10 cellular contexts compared by ENCODE assay signal in the genomic region with DNA sequence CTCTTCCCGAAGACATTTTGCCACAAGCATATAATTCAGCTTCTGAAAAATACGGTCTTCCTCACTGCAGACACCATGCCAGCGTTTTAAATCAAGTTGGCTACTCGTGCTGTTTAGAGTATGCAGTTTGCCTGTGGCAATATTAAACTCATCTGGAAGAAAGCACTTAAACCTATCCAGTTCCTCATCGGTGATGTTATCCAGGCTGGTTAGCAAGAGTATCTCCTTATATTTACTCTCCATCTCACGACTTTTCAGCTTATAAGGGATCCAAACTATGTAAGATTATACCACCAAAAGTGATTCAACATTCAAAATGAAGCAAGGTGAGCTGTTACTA. TPM values are rescaled to one million over a fixed set of nuclear protein-coding genes. Genes with fewer than 3 reads are reported as not detected.
A peak's percentile ranks its signal among the peaks of the same experiment; 100 is the strongest.
DNase-seq lines count a peak whose midpoint lies in the region; ATAC-seq and TF ChIP-seq lines count a peak whose summit lies in the region.
"Had no signal": no experiment of that assay in that cellular context is flagged by ENCODE, and none has a peak within 500 bp of the region (broad histone marks: within the 10 kb centered on the region; RNA-seq: fewer than 3 reads in every experiment).

No MANE protein-coding gene starts in this region.

- H3K36me3 Mint-ChIP-seq in stimulated activated memory B cell treated with anti-CD40 and anti-IgM and Interleukin-4, amounts not matched to agents 10 μg/mL and 1 μg/mL and 100 μg/mL, for 72 hours = no peaks in the 10 kb centered on the region

- peak overlapping the region; percentile 82 for H3K27ac ChIP-seq in adipose tissue (ENCODE audit: low read depth, low read length)

- H3K4me3 ChIP-seq in AG09309 (ENCODE audit: control insufficient read depth, low read depth, low read length) (peak overlapping the region; percentile 51), foreskin fibroblast (ENCODE audit: low read depth in 1 of 2, low read length in 2 of 2) (peak overlapping the region; percentile 58 to 83)

- no peak overlapping the region for H3K27ac Mint-ChIP-seq in stimulated activated memory B cell treated with anti-CD40 and anti-IgM and Interleukin-4, amounts not matched to agents 10 μg/mL and 1 μg/mL and 100 μg/mL, for 72 hours

- no peaks in the 10 kb centered on the region for H3K27me3 Mint-ChIP-seq in stimulated activated memory B cell treated with anti-CD40 and anti-IgM and Interleukin-4, amounts not matched to agents 10 μg/mL and 1 μg/mL and 100 μg/mL, for 72 hours
- H3K27me3 Mint-ChIP-seq: CD8-positive, alpha-beta memory T cell had no signal

- WGBS in adipose tissue, 3 donors = 7 to 38% (median 30%) methylated on average over 6 of the region's 6 CpGs

- H3K4me1 Mint-ChIP-seq in stimulated activated memory B cell treated with anti-CD40 and anti-IgM and Interleukin-4, amounts not matched to agents 10 μg/mL and 1 μg/mL and 100 μg/mL, for 72 hours = peaks cover 26% of the 10 kb centered on the region

- H3K9me3 Mint-ChIP-seq in stimulated activated memory B cell treated with anti-CD40 and anti-IgM and Interleukin-4, amounts not matched to agents 10 μg/mL and 1 μg/mL and 100 μg/mL, for 72 hours = no peaks in the 10 kb centered on the region
- H3K9me3 Mint-ChIP-seq: CD8-positive, alpha-beta memory T cell had no signal

- no peak for DNase-seq in AG09309 (ENCODE audit: low read depth)
- DNase-seq in foreskin fibroblast = no peak
- DNase-seq in omental fat pad (ENCODE audit: low spot score) = no peak
- DNase-seq in HUDEP-2 (lab: John Stamatoyannopoulos, UW; ENCODE audit: unreplicated experiment in 76 of 76) = no peak
- DNase-seq in HuH-7 (ENCODE audit: low spot score) = no peak
- DNase-seq: CD8-positive, alpha-beta memory T cell; NCI-H2107 had no signal

- ATAC-seq in omental fat pad (ENCODE audit: low FRiP score) = peak; percentile 12
- ATAC-seq in GM21360 (IDR thresholded peaks at IDR 0.05; ENCODE audit: unreplicated experiment) = no peak
- ATAC-seq in stimulated activated memory B cell treated with anti-CD40 and anti-IgM and Interleukin-4, amounts not matched to agents 10 μg/mL and 1 μg/mL and 100 μg/mL, for 72 hours = no peak

- TF ChIP-seq CTCF in AG09309 (IDR thresholded peaks at IDR 0.05; ENCODE audit: control insufficient read depth, insufficient read depth, low read depth, low read length, missing control alignments) = no peak
- TF ChIP-seq CTCF in foreskin fibroblast (IDR thresholded peaks at IDR 0.05; ENCODE audit: low read depth, low read length) = no peak
- TF ChIP-seq CTCF in omental fat pad (IDR thresholded peaks at IDR 0.05) = no peak

- H3K4me3 Mint-ChIP-seq in stimulated activated memory B cell treated with anti-CD40 and anti-IgM and Interleukin-4, amounts not matched to agents 10 μg/mL and 1 μg/mL and 100 μg/mL, for 72 hours = no peak overlapping the region
- H3K4me3 Mint-ChIP-seq: CD8-positive, alpha-beta memory T cell had no signal

RNA-seq across cellular contexts. Expression of gene IFI16, which starts 9.7 kb away (rescaled TPM):
- polyA plus RNA-seq in adipose tissue = 100 to 1,000 TPM in 2 of 3 donors, 10 to 100 TPM in 1; 12.5 to 159 (median 140) TPM
- 100 to 1,000 TPM in 3 of 4 donors, 10 to 100 TPM in 1; 94.5 to 304 (median 131) TPM for total RNA-seq in omental fat pad
